2 cellular contexts compared by ENCODE assay signal in genomic region chr1:155979525-155980343, GRCh38.
A peak's percentile ranks its signal among the peaks of the same experiment; 100 is the strongest.
TF ChIP-seq lines count a peak whose summit lies in the region.

No MANE protein-coding gene starts in this region.

TF ChIP-seq in K562, 482 proteins besides CTCF, POLR2A, EP300 and RAD21 (continues in another document):
- no peak for TF ChIP-seq HCFC1 (IDR thresholded peaks at IDR 0.05; ENCODE audit: low read depth, low read length)
- no peak for TF ChIP-seq IRF1 (CRISPR knock-in tag; IDR thresholded peaks at IDR 0.05; ENCODE audit: borderline replicate concordance)
- TF ChIP-seq TAF1 (IDR thresholded peaks at IDR 0.05; ENCODE audit: control insufficient read depth, extremely low read depth, insufficient read depth, low read length, severe bottlenecking) = peak; percentile 46
- TF ChIP-seq RFX5 (IDR thresholded peaks at IDR 0.05; ENCODE audit: low read depth, low read length) = no peak
- TF ChIP-seq THRAP3 (IDR thresholded peaks at IDR 0.05; ENCODE audit: borderline replicate concordance) = no peak
- TF ChIP-seq POLR2H (tag; IDR thresholded peaks at IDR 0.05; ENCODE audit: low read depth) = peak; percentile 57; the same call in 1 of the 2 replicates
- TF ChIP-seq ZNF263 (CRISPR knock-in tag; IDR thresholded peaks at IDR 0.05; ENCODE audit: borderline replicate concordance) = 0 out of 2 replicates have a peak, but pooled peaks have one; percentile 22
- no peak for TF ChIP-seq U2AF1 (optimal IDR thresholded peaks at IDR 0.05; ENCODE audit: low read depth, low read length)
- no peak for TF ChIP-seq C11orf30 (IDR thresholded peaks at IDR 0.05; ENCODE audit: low read depth)
- TF ChIP-seq HDGF (IDR thresholded peaks at IDR 0.05) = peak; percentile 88
- peak; percentile 26 for TF ChIP-seq KDM5B (IDR thresholded peaks at IDR 0.05; ENCODE audit: insufficient replicate concordance, low read depth, low read length)
- 0 out of 2 replicates have a peak, but pooled peaks have one; percentile 48 for TF ChIP-seq ZNF589 (CRISPR knock-in tag; IDR thresholded peaks at IDR 0.05; ENCODE audit: low read depth)
- no peak for TF ChIP-seq TFAM (CRISPR knock-in tag; conservative IDR thresholded peaks at IDR 0.05)
- TF ChIP-seq JUND (IDR thresholded peaks at IDR 0.05; ENCODE audit: borderline replicate concordance, low read depth, low read length) = peak; percentile 43; the same call in 1 of the 2 replicates
- no peak; the same call in 2 of the 3 replicates for TF ChIP-seq JUND (tag; IDR thresholded peaks at IDR 0.05; ENCODE audit: borderline replicate concordance, low read depth, low read length)
- peak; percentile 57; the same call in 1 of the 2 replicates for TF ChIP-seq MTA3 (IDR thresholded peaks at IDR 0.05; ENCODE audit: borderline replicate concordance)
- TF ChIP-seq MLLT1 (IDR thresholded peaks at IDR 0.05) = peak in 1 of 2 experiments; percentile 61; a peak in 1 of 4 replicates
- TF ChIP-seq RBM25 (IDR thresholded peaks at IDR 0.05; ENCODE audit: low read depth, low read length, severe bottlenecking) = peak; percentile 10
- no peak for TF ChIP-seq ZNF354B (CRISPR knock-in tag; IDR thresholded peaks at IDR 0.05)
- no peak for TF ChIP-seq SMAD3 (CRISPR knock-in tag; conservative IDR thresholded peaks at IDR 0.05)
- no peak for TF ChIP-seq NFE2L1 (tag; IDR thresholded peaks at IDR 0.05; ENCODE audit: borderline replicate concordance, low read depth)
- peak; percentile 62 for TF ChIP-seq RBFOX2 (IDR thresholded peaks at IDR 0.05; ENCODE audit: low read depth, low read length)
- 0 out of 2 replicates have a peak, but pooled peaks have one; percentile 12 for TF ChIP-seq XRCC5 (IDR thresholded peaks at IDR 0.05; ENCODE audit: low read depth, low read length)
- TF ChIP-seq ZFP91 (CRISPR knock-in tag; IDR thresholded peaks at IDR 0.05) = peak; percentile 89
- peak; percentile 62; the same call in 1 of the 2 replicates for TF ChIP-seq TEAD4 (IDR thresholded peaks at IDR 0.05; ENCODE audit: low read length)
- TF ChIP-seq TEAD4 (CRISPR knock-in tag; IDR thresholded peaks at IDR 0.05; ENCODE audit: borderline replicate concordance) = no peak
- TF ChIP-seq ZNF316 (IDR thresholded peaks at IDR 0.05) = no peak
- TF ChIP-seq MEF2A (IDR thresholded peaks at IDR 0.05; ENCODE audit: control insufficient read depth, low read depth, low read length) = no peak
- TF ChIP-seq ZNF785 (CRISPR knock-in tag; IDR thresholded peaks at IDR 0.05) = no peak
- no peak for TF ChIP-seq CBFA2T2 (conservative IDR thresholded peaks at IDR 0.05)
- peak; percentile 71 for TF ChIP-seq GATA2 (CRISPR knock-in tag; IDR thresholded peaks at IDR 0.05)

TF ChIP-seq in HepG2, 621 proteins besides CTCF, POLR2A, EP300 and RAD21:
- no peak for TF ChIP-seq ZNF883 (CRISPR knock-in tag; IDR thresholded peaks at IDR 0.05; ENCODE audit: not compliant biosample characterization)
- no peak for TF ChIP-seq NCOA1 (CRISPR knock-in tag; IDR thresholded peaks at IDR 0.05)
